ENCODE assay signal across 8 cellular contexts in the genomic region with DNA sequence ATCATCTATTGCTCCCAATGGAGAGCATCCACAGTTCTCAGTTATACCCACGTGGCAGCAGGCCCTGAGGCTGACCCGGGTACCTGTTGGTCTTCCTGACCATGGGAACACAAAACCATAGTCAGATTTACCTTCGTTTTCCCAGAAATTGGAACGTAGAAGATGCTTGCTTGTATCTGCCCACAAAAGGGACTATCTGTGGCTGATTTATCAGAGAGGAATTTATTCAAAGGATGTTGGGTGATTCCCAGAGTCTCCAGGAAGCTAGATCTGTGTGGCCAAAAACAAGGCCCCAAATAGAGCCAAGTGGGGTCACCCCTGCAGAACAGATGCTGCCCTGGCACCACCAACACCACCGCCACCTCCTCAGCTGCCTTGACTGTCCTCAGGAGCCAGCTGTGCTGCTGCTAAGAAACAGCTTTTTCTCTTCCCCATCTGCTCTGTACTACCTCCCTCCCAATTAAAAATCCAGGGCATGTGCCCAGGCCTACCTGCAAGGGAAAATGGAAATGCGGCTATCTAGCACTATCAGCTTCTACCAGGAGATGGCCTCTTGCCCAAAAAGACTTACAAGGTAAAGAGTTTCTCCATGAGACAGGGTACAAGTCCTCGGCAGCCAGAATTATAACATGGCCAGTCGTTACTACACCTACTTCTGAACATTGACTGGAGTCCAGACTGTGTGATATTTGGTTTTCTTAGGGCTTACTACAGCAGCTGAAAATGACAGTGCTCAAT.
DNase-seq lines count a peak whose midpoint lies in the region; TF ChIP-seq lines count a peak whose summit lies in the region.

No MANE protein-coding gene starts in this region.

- H3K23ac ChIP-seq in neuronal stem cell (ENCODE audit: low read depth, low read length, poor library complexity), result no peak overlapping the region

- H4K8ac ChIP-seq in neuronal stem cell (ENCODE audit: low read depth, low read length), result no peak overlapping the region

- no peak overlapping the region for H4K91ac ChIP-seq in neuronal stem cell (ENCODE audit: low read depth, low read length, poor library complexity)

- intact Hi-C loops in posterior cingulate gyrus (cut with DNase I) (loop anchor here (5.0 kb wide), 3 partner anchors 427 to 1212 kb away; partner anchors contain the start of gene BTG1), head of caudate nucleus (cut with DNase I) (loop anchor here (5.0 to 10.0 kb wide), 3 partner anchors 69 to 1187 kb away; partner anchors contain the start of gene BTG1)

- H3K18ac ChIP-seq in neuronal stem cell (ENCODE audit: low read length), result no peak overlapping the region

- H3K14ac ChIP-seq in neuronal stem cell (ENCODE audit: low read length), result no peak overlapping the region

- H3K4me1 ChIP-seq in neuronal stem cell (ENCODE audit: control insufficient read depth in 2 of 2, insufficient read depth in 1 of 2, low read depth in 1 of 2, low read length in 2 of 2), result peaks cover 4 to 17% of the 10 kb centered on the region in 2 donors

- H3K4me2 ChIP-seq in neuronal stem cell (ENCODE audit: insufficient read depth, low read length, poor library complexity, severe bottlenecking), result no peak overlapping the region

- no peak overlapping the region for H3K27ac ChIP-seq in WERI-Rb-1
- H3K27ac ChIP-seq in neuronal stem cell (replicated peaks; ENCODE audit: low read length), result no peak overlapping the region

- H3K9me3 ChIP-seq in WERI-Rb-1 (ENCODE audit: severe bottlenecking) (no peaks in the 10 kb centered on the region), neuronal stem cell (replicated peaks in 1 of 2; ENCODE audit: control insufficient read depth in 2 of 2, insufficient read depth in 1 of 2, low read depth in 1 of 2, low read length in 2 of 2) (peaks cover 0 to 4% of the 10 kb centered on the region in 2 donors)

- H2AFZ ChIP-seq in neuronal stem cell (ENCODE audit: low read length), result no peak overlapping the region

- no CpG with 5 or more reads among the region's 8 CpGs for WGBS in neuronal stem cell (ENCODE audit: extremely low coverage in 2 of 2, insufficient read length in 2 of 2, insufficient replicate concordance in 1 of 2), 2 donors

- peak; percentile 63 for TF ChIP-seq CTCF in WERI-Rb-1 (IDR thresholded peaks at IDR 0.05; ENCODE audit: low read depth, low read length)

- H3K4ac ChIP-seq in neuronal stem cell (ENCODE audit: low read length), result no peak overlapping the region

- H3K36me3 ChIP-seq in WERI-Rb-1 (no peaks in the 10 kb centered on the region), neuronal stem cell (replicated peaks in 1 of 2; ENCODE audit: control insufficient read depth in 2 of 2, insufficient read depth in 2 of 2, low read length in 2 of 2) (no peaks in the 10 kb centered on the region)

- no peak overlapping the region for H2BK15ac ChIP-seq in neuronal stem cell (ENCODE audit: low read length)

- H2AK5ac ChIP-seq in neuronal stem cell (ENCODE audit: low read depth, low read length), result no peak overlapping the region

- no peak overlapping the region for H3K4me3 ChIP-seq in Jurkat, Clone E6-1 (ENCODE audit: low read length)
- H3K4me3 ChIP-seq in WERI-Rb-1 (ENCODE audit: low read depth, low read length), result no peak overlapping the region
- H3K4me3 ChIP-seq in neuronal stem cell (ENCODE audit: low read length in 2 of 2), result no peak overlapping the region

- H2BK12ac ChIP-seq in neuronal stem cell (ENCODE audit: low read length), result no peak overlapping the region

- no peak overlapping the region for H3K9ac ChIP-seq in neuronal stem cell (ENCODE audit: low read depth, low read length, poor library complexity)

- no peak overlapping the region for H2BK5ac ChIP-seq in neuronal stem cell (ENCODE audit: low read length)

- no peaks in the 10 kb centered on the region for H3K79me1 ChIP-seq in neuronal stem cell (ENCODE audit: low read depth, low read length)

- no peaks in the 10 kb centered on the region for H3K27me3 ChIP-seq in WERI-Rb-1 (ENCODE audit: insufficient read depth, low read depth, severe bottlenecking)
- no peaks in the 10 kb centered on the region for H3K27me3 ChIP-seq in neuronal stem cell (ENCODE audit: control insufficient read depth in 3 of 3, insufficient read depth in 3 of 3, low read depth in 1 of 3, low read length in 3 of 3)

- no peak overlapping the region for H2BK120ac ChIP-seq in neuronal stem cell (ENCODE audit: low read depth, low read length)

- peak; percentile 30 for DNase-seq in DMS153 (lab: John Stamatoyannopoulos, UW)
- DNase-seq in Jurkat, Clone E6-1 (ENCODE audit: low read depth, low spot score), result peak; percentile 41
- DNase-seq in WERI-Rb-1, result peak; percentile 36
- DNase-seq in myocyte (ENCODE audit: low read depth), result peak; percentile 57
- no peak for DNase-seq in neuronal stem cell (ENCODE audit: low spot score)
- DNase-seq in posterior cingulate gyrus, result no peak
- DNase-seq in superior temporal gyrus (ENCODE audit: extremely low spot score), result no peak
- DNase-seq in head of caudate nucleus, result no peak

Comparison
In these comparisons a context has a peak if more than half of its experiments do, and no peak if none do; other contexts are left out.
1. DNase-seq: peak in DMS153 (single experiment), Jurkat, Clone E6-1 (single experiment), WERI-Rb-1 (single experiment) and myocyte (single experiment); none in neuronal stem cell (single experiment), posterior cingulate gyrus (0 of 10), superior temporal gyrus (single experiment) and head of caudate nucleus (0 of 42).